Comparison of ENCODE assay signal across 9 cellular contexts in genomic region chr17:28317099-28317964, GRCh38. TPM values are rescaled to one million over a fixed set of nuclear protein-coding genes. Genes with fewer than 3 reads are reported as not detected.
DNase-seq lines count a peak whose midpoint lies in the region; FAIRE-seq and TF ChIP-seq lines count a peak whose summit lies in the region.
"Had no signal": no experiment of that assay in that cellular context is flagged by ENCODE, and none has a peak within 500 bp of the region (broad histone marks: within the 10 kb centered on the region; RNA-seq: fewer than 3 reads in every experiment).

No MANE protein-coding gene starts in this region.

- H2AFZ ChIP-seq in astrocyte (ENCODE audit: low read depth, low read length) (peak overlapping the region; percentile 89), neuron (ENCODE audit: low read depth, low read length) (peak overlapping the region; percentile 53)

- no peak for DNase-seq in Jurkat, Clone E6-1 (ENCODE audit: low read depth, low spot score)
- DNase-seq in astrocyte (ENCODE audit: low read depth) (no peak), NOMO-1 treated with dmso at 0.1 percent for 144 hours (lab: John Stamatoyannopoulos, UW; ENCODE audit: unreplicated experiment) (no peak), NCI-H345 treated with DMSO at 0.1 percent for 48 hours (lab: John Stamatoyannopoulos, UW; ENCODE audit: unreplicated experiment) (no peak), amygdala (lab: John Stamatoyannopoulos, UW) (no peak)
- DNase-seq: SHP77 treated with DMSO at 0.1 percent for 48 hours had no signal

- no peaks in the 10 kb centered on the region for H3K27me3 ChIP-seq in DOHH2 (ENCODE audit: control insufficient read depth, low read length)
- H3K27me3 ChIP-seq in astrocyte (ENCODE audit: insufficient read depth, low read length): peaks cover 8% of the 10 kb centered on the region
- H3K27me3 ChIP-seq in neuron (ENCODE audit: insufficient read depth, low read length): no peaks in the 10 kb centered on the region

- peaks cover 17% of the 10 kb centered on the region for H4K20me1 ChIP-seq in DOHH2 (ENCODE audit: control insufficient read depth, insufficient read depth, low read depth, low read length)
- H4K20me1 ChIP-seq in astrocyte (ENCODE audit: insufficient read depth, low read length): no peaks in the 10 kb centered on the region

- H3K4me3 ChIP-seq in DOHH2 (ENCODE audit: low read length) (peak overlapping the region; percentile 82), astrocyte (ENCODE audit: insufficient read depth, low read depth, low read length) (no peak overlapping the region), neuron (ENCODE audit: low read length) (peak overlapping the region; percentile 59)
- peak overlapping the region; percentile 95 for H3K4me3 ChIP-seq in Jurkat, Clone E6-1 (ENCODE audit: low read length)

- peak overlapping the region; percentile 45 for H3K27ac Mint-ChIP-seq in astrocyte (ENCODE audit: unreplicated experiment)

- no peak overlapping the region for H3K9ac ChIP-seq in astrocyte (ENCODE audit: low read length)

- peak overlapping the region; percentile 94 for H3K4me3 Mint-ChIP-seq in astrocyte (ENCODE audit: unreplicated experiment)

- H3K79me2 ChIP-seq in DOHH2 (ENCODE audit: control insufficient read depth, low read length) (peaks cover 52% of the 10 kb centered on the region), astrocyte (ENCODE audit: insufficient read depth, low read length) (peaks cover 25% of the 10 kb centered on the region)

- H3K4me1 Mint-ChIP-seq in astrocyte (ENCODE audit: low read depth, unreplicated experiment): peaks cover 6% of the 10 kb centered on the region

- H3F3A ChIP-seq in DOHH2 (ENCODE audit: control insufficient read depth, insufficient read depth): peaks cover 13% of the 10 kb centered on the region

- peaks cover 19% of the 10 kb centered on the region for H3K27me3 Mint-ChIP-seq in astrocyte (ENCODE audit: low read depth, unreplicated experiment)

- TF ChIP-seq CTCF in DOHH2 (IDR thresholded peaks at IDR 0.05; ENCODE audit: low read depth, low read length, poor library complexity, severe bottlenecking): no peak
- no peak for TF ChIP-seq CTCF in astrocyte (IDR thresholded peaks at IDR 0.05; ENCODE audit: insufficient read depth, low read depth, low read length)

- H3K4me1 ChIP-seq in DOHH2 (ENCODE audit: control insufficient read depth, low read length): peaks cover 35% of the 10 kb centered on the region
- H3K4me1 ChIP-seq in astrocyte (ENCODE audit: insufficient read depth, low read length): peaks cover 17% of the 10 kb centered on the region
- H3K4me1 ChIP-seq in neuron (ENCODE audit: insufficient read depth, low read length): peaks cover 30% of the 10 kb centered on the region

- no peaks in the 10 kb centered on the region for H3K9me3 Mint-ChIP-seq in astrocyte (ENCODE audit: unreplicated experiment)

- H3K9me3 ChIP-seq in DOHH2 (ENCODE audit: control insufficient read depth, insufficient read depth, low read length) (no peaks in the 10 kb centered on the region), astrocyte (ENCODE audit: insufficient read depth, low read depth, low read length) (no peaks in the 10 kb centered on the region), neuron (ENCODE audit: low read length) (no peaks in the 10 kb centered on the region)

- H3K9me2 ChIP-seq in DOHH2 (replicated peaks; ENCODE audit: control insufficient read depth, low read length): no peaks in the 10 kb centered on the region

- H3K27ac ChIP-seq in DOHH2 (ENCODE audit: low read depth, low read length): 0 out of 2 replicates have a peak overlapping the region, but pooled peaks have one; percentile 70
- no peak overlapping the region for H3K27ac ChIP-seq in astrocyte (ENCODE audit: low read depth, low read length)

- peaks cover 35% of the 10 kb centered on the region for H3K36me3 ChIP-seq in DOHH2 (ENCODE audit: control insufficient read depth, low read length)
- no peaks in the 10 kb centered on the region for H3K36me3 ChIP-seq in astrocyte (ENCODE audit: insufficient read depth, low read length)
- H3K36me3 ChIP-seq in neuron (ENCODE audit: insufficient read depth, low read length): peaks cover 8% of the 10 kb centered on the region

- H3K4me2 ChIP-seq in DOHH2 (ENCODE audit: low read length) (peak overlapping the region; percentile 81), astrocyte (ENCODE audit: low read length) (peak overlapping the region; percentile 89)

- no peak for FAIRE-seq in astrocyte (lab: Jason Lieb, UNC)

- H3K36me3 Mint-ChIP-seq in astrocyte (ENCODE audit: low read depth, unreplicated experiment): no peaks in the 10 kb centered on the region

RNA-seq across cellular contexts. Expression of gene TMEM97, which starts 1.7 kb away (rescaled TPM):
- 109 TPM for polyA plus RNA-seq in Jurkat, Clone E6-1 (2012; ENCODE audit: insufficient read depth, insufficient read length)
- total RNA-seq in astrocyte: 13.4 and 20.4 TPM in 2 replicates

RNA-seq across cellular contexts. Expression of gene IFT20, which starts 17.9 kb away (rescaled TPM):
- polyA plus RNA-seq in Jurkat, Clone E6-1 (2012; ENCODE audit: insufficient read depth, insufficient read length): 18.7 TPM
- 69.9 and 70.4 TPM in 2 replicates for total RNA-seq in astrocyte

RNA-seq across cellular contexts. Expression of gene TNFAIP1, which starts 18.2 kb away (rescaled TPM):
- polyA plus RNA-seq in Jurkat, Clone E6-1 (2012; ENCODE audit: insufficient read depth, insufficient read length): 16.3 TPM
- total RNA-seq in astrocyte: 87.0 and 100 TPM in 2 replicates

RNA-seq across cellular contexts. Expression of gene POLDIP2, which starts 40.0 kb away (rescaled TPM):
- 112 TPM for polyA plus RNA-seq in Jurkat, Clone E6-1 (2012; ENCODE audit: insufficient read depth, insufficient read length)
- total RNA-seq in astrocyte: 78.6 and 79.1 TPM in 2 replicates

RNA-seq across cellular contexts. Expression of gene SEBOX, which starts 47.7 kb away (rescaled TPM):
- not detected for polyA plus RNA-seq in Jurkat, Clone E6-1 (2012; ENCODE audit: insufficient read depth, insufficient read length)
- total RNA-seq in astrocyte: not detected in 2 replicates
- total RNA-seq: pulmonary artery endothelial cell had no signal
